Comparison of ENCODE assay signal across 8 cellular contexts in the genomic region with DNA sequence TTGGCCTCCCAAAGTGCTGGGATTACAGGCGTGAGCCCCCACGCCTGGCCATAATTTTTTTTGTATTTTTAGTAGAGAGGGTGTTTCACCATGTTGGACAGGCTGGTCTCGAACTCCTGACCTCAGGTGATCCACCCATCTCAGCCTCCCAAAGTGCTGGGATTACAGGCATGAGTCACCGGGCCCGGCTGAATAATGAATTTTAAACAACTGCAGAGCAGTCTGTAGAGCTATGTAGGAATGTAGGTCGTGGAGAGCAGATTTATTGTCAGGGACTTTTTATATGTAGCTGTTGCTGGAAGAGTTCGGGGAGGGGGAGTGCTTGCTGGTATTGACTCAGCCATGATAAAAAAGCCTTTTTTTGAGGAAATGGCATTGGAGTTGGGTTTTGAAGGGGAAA. TPM values are rescaled to one million over a fixed set of nuclear protein-coding genes. Genes with fewer than 3 reads are reported as not detected.
DNase-seq lines count a peak whose midpoint lies in the region; ATAC-seq, FAIRE-seq and TF ChIP-seq lines count a peak whose summit lies in the region.
"Not testable (repeated sequence)": the region's sequence is repeated elsewhere in the genome, so short reads cannot be mapped to it uniquely, and the experiment has no call there.

No MANE protein-coding gene starts in this region.

- not testable (repeated sequence) for H3K9ac ChIP-seq in HepG2 (ENCODE audit: insufficient read depth, low read depth, low read length)

- WGBS in HepG2 (ENCODE audit: low lambda C conversion rate): 89% methylated on average over 7 of the region's 7 CpGs

- not testable (repeated sequence) for H4K20me1 ChIP-seq in HepG2 (ENCODE audit: insufficient read depth, low read length)

- H3K4me3 Mint-ChIP-seq in WTC11: not testable (repeated sequence)

- TF ChIP-seq RAD21 in HepG2 (CRISPR knock-in tag; IDR thresholded peaks at IDR 0.05): not testable (repeated sequence)

- not testable (repeated sequence) for FAIRE-seq in HepG2 (lab: Jason Lieb, UNC)

- H2AFZ ChIP-seq in HepG2 (ENCODE audit: low read length): not testable (repeated sequence)

- not testable (repeated sequence) for H3K27me3 ChIP-seq in AG04450 (ENCODE audit: control insufficient read depth, insufficient read depth, low read length); HepG2 (ENCODE audit: control insufficient read depth in 1 of 2, insufficient read depth in 2 of 2, low read length in 2 of 2)

- not testable (repeated sequence) for BruUV-seq in HepG2 (replicated peaks; lab: Mats Ljungman, UMichigan)

- not testable (repeated sequence) for H3K27me3 Mint-ChIP-seq in WTC11 (ENCODE audit: low read depth)

- peaks cover 64% of the 10 kb centered on the region for H3K79me2 ChIP-seq in HepG2 (ENCODE audit: insufficient read depth, low read length)

- peak overlapping the region; percentile 97 for H3K27ac Mint-ChIP-seq in WTC11

- POLR2A ChIA-PET in AG04450 (lab: Yijun Ruan, JAX): interaction anchor here (0.8 kb wide), 2 partner anchors 10 to 102 kb away, joined by 3 read pairs; a partner anchor contains a TSS
- POLR2A ChIA-PET in WTC11 (lab: Charles Lee): interaction anchor here (0.6 kb wide), 1 partner anchor 269 kb away, joined by 9 read pairs; no protein-coding TSS in a partner anchor
- POLR2A ChIA-PET in HepG2 (lab: Yijun Ruan, JAX): interaction anchor here (0.6 to 0.8 kb wide), 2 partner anchors 9 to 86 kb away, joined by 3 read pairs; no protein-coding TSS in a partner anchor

- H3K9me3 Mint-ChIP-seq in WTC11: not testable (repeated sequence)

- in situ Hi-C loops in HepG2 (cut with HindIII; ENCODE audit: extremely low pct_ligation_motif_present, low pct_unique_long_range_greater_than_20kb): not testable (repeated sequence)

- ATAC-seq in WTC11: peak; percentile 51
- ATAC-seq in HepG2: not testable (repeated sequence)

- peak overlapping the region; percentile 75 for H3K27ac ChIP-seq in AG04450 (ENCODE audit: low read depth, low read length)
- not testable (repeated sequence) for H3K27ac ChIP-seq in HepG2 (ENCODE audit: extremely low read length, insufficient read depth, low read length)

- DNase-seq in AG04450 (ENCODE audit: low read depth, low spot score); WTC11 (ENCODE audit: low spot score); HepG2 (ENCODE audit: low spot score): not testable (repeated sequence)
- DNase-seq in GM03348 (ENCODE audit: low spot score): peak; percentile 61
- DNase-seq in LHCN-M2 (ENCODE audit: low read depth): peak; percentile 67
- DNase-seq in amniotic epithelial cell (ENCODE audit: low read depth): peak; percentile 97
- peak; percentile 54 for DNase-seq in fibroblast of mammary gland (ENCODE audit: low read depth)
- peak; percentile 55 for DNase-seq in retinal pigment epithelial cell (ENCODE audit: low read depth)

- not testable (repeated sequence) for TF ChIP-seq CTCF in AG04450 (IDR thresholded peaks at IDR 0.05; ENCODE audit: low read depth, low read length); WTC11 (IDR thresholded peaks at IDR 0.05); fibroblast of mammary gland (conservative IDR thresholded peaks at IDR 0.05; ENCODE audit: control insufficient read depth, insufficient read depth, low read depth, low read length); HepG2 (CRISPR knock-in tag; IDR thresholded peaks at IDR 0.05); retinal pigment epithelial cell (conservative IDR thresholded peaks at IDR 0.05; ENCODE audit: low read depth, low read length)

- peaks cover 51% of the 10 kb centered on the region for H3K36me3 Mint-ChIP-seq in WTC11

- not testable (repeated sequence) for TF ChIP-seq EP300 in HepG2 (IDR thresholded peaks at IDR 0.05; ENCODE audit: low read depth in 2 of 2, low read length in 2 of 2); HepG2 (CRISPR knock-in tag; IDR thresholded peaks at IDR 0.05; ENCODE audit: borderline replicate concordance)

- intact Hi-C loops in HepG2 (cut with micrococcal nuclease; ENCODE audit: unreplicated experiment): not testable (repeated sequence)

- CTCF ChIA-PET in AG04450 (lab: Charles Lee) (interaction anchor here (1.0 kb wide), 1 partner anchor 106 kb away, joined by 3 read pairs; no protein-coding TSS in a partner anchor), WTC11 (lab: Charles Lee) (interaction anchor here (1.1 to 1.3 kb wide), 2 partner anchors 62 to 103 kb away, joined by 3 read pairs; no protein-coding TSS in a partner anchor)
- CTCF ChIA-PET in HepG2 (lab: Yijun Ruan, JAX; ENCODE audit: low intra/inter-chr PET ratio, low total read pairs): not testable (repeated sequence)

- not testable (repeated sequence) for TF ChIP-seq POLR2A in HepG2 (IDR thresholded peaks at IDR 0.05; ENCODE audit: insufficient read depth in 1 of 2, low read depth in 2 of 2, low read length in 2 of 2)

- H3K4me1 ChIP-seq in HepG2 (ENCODE audit: insufficient read depth, low read length): not testable (repeated sequence)

- not testable (repeated sequence) for H3K4me1 Mint-ChIP-seq in WTC11

- H3K4me2 ChIP-seq in HepG2 (ENCODE audit: low read depth, low read length): not testable (repeated sequence)

- H3K9me3 ChIP-seq in AG04450 (ENCODE audit: control insufficient read depth, insufficient read depth, low read length); HepG2 (ENCODE audit: low read length): not testable (repeated sequence)

- peaks cover 21 to 48% of the 10 kb centered on the region in 2 experiments for H3K36me3 ChIP-seq in HepG2 (replicated peaks in 1 of 2; ENCODE audit: control insufficient read depth in 1 of 2, insufficient read depth in 2 of 2, low read length in 2 of 2)

- not testable (repeated sequence) for H3K4me3 ChIP-seq in AG04450 (ENCODE audit: low read depth, low read length); fibroblast of mammary gland (ENCODE audit: control insufficient read depth, low read depth, low read length); HepG2 (replicated peaks in 1 of 3; ENCODE audit: insufficient read depth in 1 of 3, low read depth in 2 of 3, low read length in 3 of 3); retinal pigment epithelial cell (ENCODE audit: low read length)

RNA-seq across cellular contexts. Expression of a gene that starts 10.6 kb away (rescaled TPM):
- 142 and 165 TPM in 2 replicates for polyA plus RNA-seq in AG04450 (2011; rRNA removed)
- polyA minus RNA-seq in AG04450 (2011; rRNA and poly(A)+ RNA removed): 62.8 and 63.5 TPM in 2 replicates
- 228 and 269 TPM in 2 replicates for total RNA-seq in LHCN-M2 (2014; rRNA removed)
- 192 TPM for polyA plus RNA-seq in LHCN-M2 (2012)
- total RNA-seq in WTC11 (2021): 215 to 224 TPM (median 221 TPM) in 3 replicates
- 197 and 250 TPM in 2 replicates for total RNA-seq in HepG2 (2016; rRNA removed; fragmentation: Illumina TruSeq; extraction: Trizol)
- total RNA-seq in HepG2 (2016; cell fraction: cytosol; rRNA removed; fragmentation: Illumina TruSeq; extraction: Trizol; ENCODE audit: low read depth): 27.4 and 28.3 TPM in 2 replicates
- total RNA-seq in HepG2 (2016; cell fraction: insoluble cytoplasmic fraction; rRNA removed; fragmentation: Illumina TruSeq; extraction: Trizol): 203 and 249 TPM in 2 replicates
- 68.8 and 71.8 TPM in 2 replicates for total RNA-seq in HepG2 (2016; cell fraction: membrane; rRNA removed; fragmentation: Illumina TruSeq; extraction: Trizol)
- total RNA-seq in HepG2 (2016; cell fraction: nucleus; rRNA removed; fragmentation: Illumina TruSeq; extraction: Trizol): 79.5 and 90.1 TPM in 2 replicates
- 73.2 and 87.6 TPM in 2 replicates for polyA plus RNA-seq in HepG2 (2011; rRNA removed)
- polyA plus RNA-seq in HepG2 (2011; cell fraction: cytosol; rRNA removed): 88.2 and 89.6 TPM in 2 replicates
- polyA plus RNA-seq in HepG2 (2011; cell fraction: nucleus; rRNA removed): 26.8 and 31.7 TPM in 2 replicates
- 92.3 and 105 TPM in 2 replicates for polyA plus RNA-seq in HepG2 (2012)
- polyA plus RNA-seq in HepG2 (2016; cell fraction: cytosol; fragmentation: Illumina TruSeq; extraction: Trizol; ENCODE audit: low read depth): 24.4 and 24.9 TPM in 2 replicates
- polyA plus RNA-seq in HepG2 (2016; cell fraction: insoluble cytoplasmic fraction; fragmentation: Illumina TruSeq; extraction: Trizol; ENCODE audit: low read depth): 266 and 269 TPM in 2 replicates
- polyA plus RNA-seq in HepG2 (2016; cell fraction: membrane; fragmentation: Illumina TruSeq; extraction: Trizol; ENCODE audit: low read depth): 52.5 and 52.7 TPM in 2 replicates
- polyA plus RNA-seq in HepG2 (2016; cell fraction: nucleus; fragmentation: Illumina TruSeq; extraction: Trizol; ENCODE audit: insufficient read depth, low read depth): 107 and 114 TPM in 2 replicates
- polyA minus RNA-seq in HepG2 (2011; rRNA and poly(A)+ RNA removed; ENCODE audit: low replicate concordance): 68.8 and 79.3 TPM in 2 replicates
- 36.7 and 40.2 TPM in 2 replicates for polyA minus RNA-seq in HepG2 (2011; cell fraction: cytosol; rRNA and poly(A)+ RNA removed)
- polyA minus RNA-seq in HepG2 (2011; cell fraction: nucleus; rRNA and poly(A)+ RNA removed): 15.1 and 20.1 TPM in 2 replicates

RNA-seq across cellular contexts. Expression of a gene that starts 27.7 kb away (rescaled TPM):
- polyA plus RNA-seq in AG04450 (2011; rRNA removed): 4.9 and 7.3 TPM in 2 replicates
- 12.7 and 15.9 TPM in 2 replicates for polyA minus RNA-seq in AG04450 (2011; rRNA and poly(A)+ RNA removed)
- total RNA-seq in LHCN-M2 (2014; rRNA removed): 14.9 and 17.3 TPM in 2 replicates
- 18.7 TPM for polyA plus RNA-seq in LHCN-M2 (2012)
- 67.2 to 75.5 TPM (median 73.2 TPM) in 3 replicates for total RNA-seq in WTC11 (2021)
- total RNA-seq in HepG2 (2016; rRNA removed; fragmentation: Illumina TruSeq; extraction: Trizol): 10.7 and 11.2 TPM in 2 replicates
- 1.5 and 1.6 TPM in 2 replicates for total RNA-seq in HepG2 (2016; cell fraction: cytosol; rRNA removed; fragmentation: Illumina TruSeq; extraction: Trizol; ENCODE audit: low read depth)
- 9.3 and 12.3 TPM in 2 replicates for total RNA-seq in HepG2 (2016; cell fraction: insoluble cytoplasmic fraction; rRNA removed; fragmentation: Illumina TruSeq; extraction: Trizol)
- 5.3 and 5.7 TPM in 2 replicates for total RNA-seq in HepG2 (2016; cell fraction: membrane; rRNA removed; fragmentation: Illumina TruSeq; extraction: Trizol)
- 13.6 and 15.3 TPM in 2 replicates for total RNA-seq in HepG2 (2016; cell fraction: nucleus; rRNA removed; fragmentation: Illumina TruSeq; extraction: Trizol)
- polyA plus RNA-seq in HepG2 (2011; rRNA removed): 1.8 and 2.7 TPM in 2 replicates
- 1.0 and 1.3 TPM in 2 replicates for polyA plus RNA-seq in HepG2 (2011; cell fraction: cytosol; rRNA removed)
- 6.8 and 8.8 TPM in 2 replicates for polyA plus RNA-seq in HepG2 (2011; cell fraction: nucleus; rRNA removed)
- polyA plus RNA-seq in HepG2 (2012): 9.4 and 14.6 TPM in 2 replicates
- 0.51 and 0.61 TPM in 2 replicates for polyA plus RNA-seq in HepG2 (2016; cell fraction: cytosol; fragmentation: Illumina TruSeq; extraction: Trizol; ENCODE audit: low read depth)
- polyA plus RNA-seq in HepG2 (2016; cell fraction: insoluble cytoplasmic fraction; fragmentation: Illumina TruSeq; extraction: Trizol; ENCODE audit: low read depth): 9.8 and 11.1 TPM in 2 replicates
- 1.3 and 1.9 TPM in 2 replicates for polyA plus RNA-seq in HepG2 (2016; cell fraction: membrane; fragmentation: Illumina TruSeq; extraction: Trizol; ENCODE audit: low read depth)
- 27.0 and 29.7 TPM in 2 replicates for polyA plus RNA-seq in HepG2 (2016; cell fraction: nucleus; fragmentation: Illumina TruSeq; extraction: Trizol; ENCODE audit: insufficient read depth, low read depth)
- polyA minus RNA-seq in HepG2 (2011; rRNA and poly(A)+ RNA removed; ENCODE audit: low replicate concordance): 7.1 and 12.2 TPM in 2 replicates
- polyA minus RNA-seq in HepG2 (2011; cell fraction: cytosol; rRNA and poly(A)+ RNA removed): 4.8 and 6.7 TPM in 2 replicates
- 7.2 and 8.1 TPM in 2 replicates for polyA minus RNA-seq in HepG2 (2011; cell fraction: nucleus; rRNA and poly(A)+ RNA removed)
